Comparison of ENCODE assay signal across 30 cellular contexts in genomic region chr13:64223016-64223415, GRCh38.
"Had no signal": no experiment of that assay in that cellular context is flagged by ENCODE, and none has a peak within 500 bp of the region (broad histone marks: within the 10 kb centered on the region; RNA-seq: fewer than 3 reads in every experiment).

No MANE protein-coding gene starts in this region.

- H3K4me3 ChIP-seq: adrenal gland, ascending aorta, body of pancreas, breast epithelium, cardiac muscle cell had no signal

- H3K27me3 ChIP-seq: adrenal gland, ascending aorta, body of pancreas, brain microvascular endothelial cell, breast epithelium, cardiac muscle cell had no signal

- ATAC-seq: activated naive CD4-positive, alpha-beta T cell treated with anti-CD3 and anti-CD28 coated beads, Interleukin-2, amount 50 U/mL, for 72 hours; activated naive CD8-positive, alpha-beta T cell treated with anti-CD3 and anti-CD28 coated beads, Interleukin-2, amount 50 U/mL, for 24 hours; activated T-cell treated with anti-CD3 and anti-CD28 coated beads, Interleukin-2, amount 50 U/mL, for 4 hours; activated T-cell treated with anti-CD3 and anti-CD28 coated beads, Interleukin-2, amount 50 U/mL, for 72 hours; activated T-helper 17 cell treated with anti-CD3 and anti-CD28 coated beads, Interleukin-2, amount 50 U/mL, for 72 hours; body of pancreas had no signal

- H3K9me3 ChIP-seq: adrenal gland, ascending aorta, body of pancreas, breast epithelium had no signal

- DNase-seq: activated effector memory CD4-positive, alpha-beta T cell treated with anti-CD3 and anti-CD28 coated beads, Interleukin-2, amount 50 U/mL, for 16 hours; activated effector memory CD4-positive, alpha-beta T cell treated with Interleukin-2 at 50 U/mL for 16 hours; activated gamma-delta T cell; activated gamma-delta T cell treated with Interleukin-2 at 50 U/mL for 16 hours; activated naive CD4-positive, alpha-beta T cell; activated naive CD4-positive, alpha-beta T cell treated with anti-CD3 and anti-CD28 coated beads for 36 hours; activated naive CD4-positive, alpha-beta T cell treated with anti-CD3 and anti-CD28 coated beads, Interleukin-2, amount 10 ng/mL, durations not matched to agents 7 days and 5 days; activated naive CD4-positive, alpha-beta T cell treated with anti-CD3 and anti-CD28 coated beads, Interleukin-2, amount 50 U/mL, for 16 hours; activated naive CD4-positive, alpha-beta T cell treated with Interleukin-2 at 50 U/mL for 16 hours; activated naive CD8-positive, alpha-beta T cell treated with anti-CD3 and anti-CD28 coated beads for 36 hours; activated naive CD8-positive, alpha-beta T cell treated with anti-CD3 and anti-CD28 coated beads, Interleukin-2, amount 10 ng/mL, durations not matched to agents 7 days and 5 days; activated naive CD8-positive, alpha-beta T cell treated with anti-CD3 and anti-CD28 coated beads, Interleukin-2, amount 50 U/mL, for 24 hours; activated T-cell treated with anti-CD3 and anti-CD28 coated beads, Interleukin-2, amount 50 U/mL, for 4 hours; activated T-cell treated with anti-CD3 and anti-CD28 coated beads, Interleukin-2, amount 50 U/mL, for 48 hours; activated T-cell treated with anti-CD3 and anti-CD28 coated beads, Interleukin-2, amount 50 U/mL, for 72 hours; adrenal gland; amniotic stem cell; amygdala; anterior cingulate cortex; aorta; body of pancreas; brain microvascular endothelial cell; caudate nucleus; central memory CD4-positive, alpha-beta T cell; cerebellar nuclear complex had no signal

- H3K27ac ChIP-seq: adrenal gland, ascending aorta, body of pancreas, brain microvascular endothelial cell, breast epithelium, cardiac muscle cell had no signal

- H3K36me3 ChIP-seq: adrenal gland, ascending aorta, brain microvascular endothelial cell, breast epithelium, cardiac muscle cell had no signal

- H3K4me1 ChIP-seq: adrenal gland, ascending aorta, body of pancreas, breast epithelium had no signal
